Comparison of ENCODE assay signal across 8 cellular contexts in the genomic region with DNA sequence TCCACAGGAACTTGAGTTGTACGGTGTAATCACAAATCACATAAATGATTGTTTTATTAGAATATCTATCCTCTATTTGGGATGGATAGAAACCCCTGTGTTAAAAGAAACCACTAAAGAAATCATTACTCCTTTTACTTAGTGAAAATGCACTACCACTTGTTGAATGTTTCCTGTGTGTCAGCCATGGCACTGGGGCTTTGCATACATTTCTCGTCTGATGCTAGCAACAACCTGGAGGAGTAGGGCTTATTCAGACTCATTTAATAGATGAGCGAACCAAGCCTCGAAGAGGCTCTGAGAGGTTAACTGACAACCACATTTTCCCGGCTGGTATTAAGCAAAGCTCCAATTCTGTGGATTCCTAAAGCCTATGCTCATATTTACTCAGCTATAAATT.
DNase-seq lines count a peak whose midpoint lies in the region; ATAC-seq and TF ChIP-seq lines count a peak whose summit lies in the region.

No MANE protein-coding gene starts in this region.

- H3K36me3 ChIP-seq in Caco-2 (ENCODE audit: control insufficient read depth, insufficient read depth, low read length) = no peaks in the 10 kb centered on the region
- H3K36me3 ChIP-seq in OCI-LY1 (ENCODE audit: insufficient read depth, low read length) = no peaks in the 10 kb centered on the region
- H3K36me3 ChIP-seq in effector memory CD4-positive, alpha-beta T cell (ENCODE audit: control insufficient read depth, insufficient read depth, low read length) = no peaks in the 10 kb centered on the region
- no peaks in the 10 kb centered on the region for H3K36me3 ChIP-seq in parathyroid adenoma (ENCODE audit: control insufficient read depth, insufficient read depth, low read length)

- H3K27ac ChIP-seq in OCI-LY1 (ENCODE audit: low read depth, low read length, poor library complexity, severe bottlenecking) (peak overlapping the region; percentile 68), parathyroid adenoma (peak overlapping the region; percentile 42)
- H3K27ac ChIP-seq in effector memory CD4-positive, alpha-beta T cell (ENCODE audit: insufficient read depth, low read length, poor library complexity, severe bottlenecking) = peak overlapping the region; percentile 83

- ATAC-seq in HG02798 (IDR thresholded peaks at IDR 0.05; ENCODE audit: poor library complexity, unreplicated experiment) = no peak
- ATAC-seq in GM19324 (IDR thresholded peaks at IDR 0.05; ENCODE audit: low FRiP score, unreplicated experiment) = no peak

- H4K20me1 ChIP-seq in OCI-LY1 (ENCODE audit: insufficient read depth, low read length) = no peaks in the 10 kb centered on the region

- H3K4me3 ChIP-seq in Caco-2 (ENCODE audit: low read depth, low read length) = no peak overlapping the region
- no peak overlapping the region for H3K4me3 ChIP-seq in OCI-LY1 (ENCODE audit: low read depth, low read length, poor library complexity, severe bottlenecking)
- H3K4me3 ChIP-seq in effector memory CD4-positive, alpha-beta T cell (ENCODE audit: insufficient read depth, low read depth, low read length, poor library complexity, severe bottlenecking) = peak overlapping the region; percentile 44
- H3K4me3 ChIP-seq in parathyroid adenoma (ENCODE audit: low read depth, low read length) = no peak overlapping the region

- H3K9me3 Mint-ChIP-seq in Caco-2 (ENCODE audit: unreplicated experiment) = no peaks in the 10 kb centered on the region

- peak overlapping the region; percentile 50 for H3K4me2 ChIP-seq in OCI-LY1 (ENCODE audit: low read length)
- H3K4me2 ChIP-seq in parathyroid adenoma (ENCODE audit: low read length) = no peak overlapping the region

- peak overlapping the region; percentile 53; the same call in 1 of the 2 replicates for H3K9ac ChIP-seq in OCI-LY1 (ENCODE audit: low read length)
- H3K9ac ChIP-seq in parathyroid adenoma = no peak overlapping the region

- CTCF ChIA-PET in Caco-2 (lab: Charles Lee) = no interaction called here

- H2AFZ ChIP-seq in OCI-LY1 (ENCODE audit: low read length) (peak overlapping the region; percentile 63; the same call in 1 of the 2 replicates), parathyroid adenoma (peak overlapping the region; percentile 80)

- POLR2A ChIA-PET in Caco-2 (lab: Charles Lee) = no interaction called here

- H3K36me3 Mint-ChIP-seq in Caco-2 (ENCODE audit: insufficient read depth, unreplicated experiment) = peaks cover 6% of the 10 kb centered on the region

- no peak overlapping the region for H3K4me3 Mint-ChIP-seq in Caco-2 (ENCODE audit: unreplicated experiment)

- H3K79me2 ChIP-seq in OCI-LY1 (ENCODE audit: insufficient read depth, low read length) (no peaks in the 10 kb centered on the region), parathyroid adenoma (no peaks in the 10 kb centered on the region)

- H3K27me3 Mint-ChIP-seq in Caco-2 (ENCODE audit: insufficient read depth, unreplicated experiment) = no peaks in the 10 kb centered on the region

- TF ChIP-seq CTCF in Caco-2 (IDR thresholded peaks at IDR 0.05; ENCODE audit: insufficient read depth in 1 of 2, low read depth in 1 of 2, low read length in 1 of 2, severe bottlenecking in 1 of 2, unreplicated experiment in 1 of 2) (no peak), OCI-LY1 (IDR thresholded peaks at IDR 0.05; ENCODE audit: low read length) (no peak), parathyroid adenoma (IDR thresholded peaks at IDR 0.05) (no peak)

- no peaks in the 10 kb centered on the region for H3K9me2 ChIP-seq in OCI-LY1 (ENCODE audit: low read depth, low read length)

- H3K27ac Mint-ChIP-seq in Caco-2 (ENCODE audit: unreplicated experiment) = peak overlapping the region; percentile 88

- no peaks in the 10 kb centered on the region for H3K9me3 ChIP-seq in Caco-2
- no peaks in the 10 kb centered on the region for H3K9me3 ChIP-seq in OCI-LY1 (ENCODE audit: low read length)
- no peaks in the 10 kb centered on the region for H3K9me3 ChIP-seq in effector memory CD4-positive, alpha-beta T cell (ENCODE audit: control insufficient read depth, low read length)
- H3K9me3 ChIP-seq in parathyroid adenoma (ENCODE audit: control insufficient read depth, low read length) = no peaks in the 10 kb centered on the region

- H3K27me3 ChIP-seq in Caco-2 (replicated peaks; ENCODE audit: control insufficient read depth, insufficient read depth, low read length) (no peaks in the 10 kb centered on the region), OCI-LY1 (ENCODE audit: insufficient read depth, low read length) (no peaks in the 10 kb centered on the region), parathyroid adenoma (ENCODE audit: control insufficient read depth, insufficient read depth, low read length) (no peaks in the 10 kb centered on the region)
- H3K27me3 ChIP-seq in effector memory CD4-positive, alpha-beta T cell (replicated peaks; ENCODE audit: control insufficient read depth, insufficient read depth, low read length, poor library complexity, severe bottlenecking) = no peaks in the 10 kb centered on the region

- intact Hi-C loops in Caco-2 (cut with micrococcal nuclease; ENCODE audit: unreplicated experiment) (no loop called here), posterior vena cava (cut with DNase I) (loop anchor here in 1 of 2 donors (10.0 kb wide), 1 partner anchor 480 kb away; no protein-coding TSS in a partner anchor)

- H3K4me1 ChIP-seq in Caco-2 (peaks cover 29% of the 10 kb centered on the region), OCI-LY1 (ENCODE audit: insufficient read depth, low read length, severe bottlenecking) (peaks cover 57% of the 10 kb centered on the region), parathyroid adenoma (peaks cover 7% of the 10 kb centered on the region)
- H3K4me1 ChIP-seq in effector memory CD4-positive, alpha-beta T cell (ENCODE audit: control insufficient read depth, insufficient read depth, low read length, poor library complexity, severe bottlenecking) = peaks cover 41% of the 10 kb centered on the region

- peaks cover 29% of the 10 kb centered on the region for H3K4me1 Mint-ChIP-seq in Caco-2 (ENCODE audit: low read depth, unreplicated experiment)

- H3F3A ChIP-seq in OCI-LY1 (ENCODE audit: insufficient read depth, low read length) = peaks cover 3% of the 10 kb centered on the region; the same call in 1 of the 2 replicates

- no TSS peak for BruUV-seq in Caco-2 (replicated peaks; lab: Mats Ljungman, UMichigan)

- DNase-seq in Caco-2 = no peak
- DNase-seq in effector memory CD4-positive, alpha-beta T cell = no peak
- DNase-seq in NCI-H2196 treated with DMSO at 0.1 percent for 48 hours (lab: John Stamatoyannopoulos, UW; ENCODE audit: unreplicated experiment) = no peak
- DNase-seq in posterior vena cava (ENCODE audit: low spot score) = no peak
